In the genomic region with DNA sequence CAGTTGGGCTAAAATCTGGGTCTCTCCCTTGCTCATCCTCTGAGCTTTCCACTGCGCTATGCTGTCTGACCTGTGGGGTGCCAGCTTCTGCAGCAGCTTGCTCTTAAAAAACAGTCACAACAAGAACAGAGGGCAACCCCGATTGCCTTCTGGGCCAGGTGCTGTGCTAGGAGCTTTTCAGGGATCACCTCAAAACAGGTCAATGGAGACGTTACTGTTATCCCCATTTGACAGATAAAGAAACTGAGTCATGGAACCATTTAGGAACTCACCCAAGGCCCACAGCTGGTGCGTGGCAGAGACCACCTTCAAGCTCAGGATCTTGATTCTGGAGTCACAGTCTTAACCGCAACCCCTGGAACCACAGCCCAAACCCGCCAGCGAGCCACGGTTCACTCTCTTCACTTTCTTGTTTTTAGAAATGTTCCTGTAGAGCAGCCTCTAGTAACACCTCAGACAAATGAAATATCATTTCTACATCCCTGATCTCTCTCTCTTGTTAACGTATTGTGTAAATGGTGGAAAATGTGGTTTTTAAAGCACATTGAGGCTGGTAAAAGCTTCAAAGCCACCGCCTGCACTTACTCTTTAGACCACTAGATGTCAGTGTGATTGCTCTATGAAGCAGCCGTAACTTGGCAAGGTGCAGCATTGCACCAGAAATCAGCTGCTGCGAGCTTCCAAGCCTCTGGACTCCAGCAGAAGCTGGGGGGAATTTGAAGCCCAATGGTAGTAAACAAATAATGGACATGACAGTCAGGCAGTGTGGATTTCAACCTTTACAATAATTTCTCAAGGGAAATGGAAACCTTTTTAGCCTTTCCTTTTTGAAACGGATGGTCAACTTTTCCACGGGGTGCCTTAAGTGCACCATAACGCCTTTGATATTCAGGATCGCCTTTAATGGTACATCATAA, we compare ENCODE assay signal across 8 cellular contexts. TPM values are rescaled to one million over a fixed set of nuclear protein-coding genes. Genes with fewer than 3 reads are reported as not detected.
DNase-seq lines count a peak whose midpoint lies in the region; ATAC-seq, FAIRE-seq and TF ChIP-seq lines count a peak whose summit lies in the region.

No MANE protein-coding gene starts in this region.

- 0 out of 2 replicates have a peak, but pooled peaks cover 9% of the 10 kb centered on the region for H3K4me1 Mint-ChIP-seq in WTC11

- H3K9ac ChIP-seq in kidney (ENCODE audit: low read length in 2 of 2): no peak overlapping the region

- no peak overlapping the region for H3K27ac ChIP-seq in A673 (ENCODE audit: low read depth, low read length, poor library complexity, severe bottlenecking)
- H3K27ac ChIP-seq in kidney (ENCODE audit: low read depth in 2 of 2, low read length in 2 of 2): no peak overlapping the region

- H3K9me3 ChIP-seq in A673 (ENCODE audit: low read depth, low read length, poor library complexity, severe bottlenecking): no peaks in the 10 kb centered on the region
- no peaks in the 10 kb centered on the region for H3K9me3 ChIP-seq in kidney (ENCODE audit: control insufficient read depth in 1 of 2, low read length in 2 of 2)

- intact Hi-C loops in A673 (cut with micrococcal nuclease; ENCODE audit: unreplicated experiment) (loop anchor here (1.0 to 5.0 kb wide), 4 partner anchors 65 to 353 kb away; no protein-coding TSS in a partner anchor), kidney (cut with DNase I) (loop anchor here (5.0 kb wide), 1 partner anchor 350 kb away; no protein-coding TSS in a partner anchor)

- no TSS peak for BruUV-seq in A673 (replicated peaks; lab: Mats Ljungman, UMichigan)

- no peak overlapping the region for H3K4me3 ChIP-seq in A673 (ENCODE audit: low read depth, low read length, poor library complexity, severe bottlenecking)
- no peak overlapping the region for H3K4me3 ChIP-seq in cardiac fibroblast (replicated peaks in 1 of 2; ENCODE audit: low read depth in 2 of 2, low read length in 2 of 2)
- no peak overlapping the region for H3K4me3 ChIP-seq in kidney (ENCODE audit: low read length in 2 of 2)

- DNase-seq in A673 (ENCODE audit: low spot score): peak; percentile 80
- DNase-seq in NCI-H226: peak; percentile 49
- peak; percentile 74 for DNase-seq in WTC11 (ENCODE audit: low spot score)
- DNase-seq in cardiac fibroblast (ENCODE audit: low read depth in 2 of 2): peak; percentile 90 to 91
- DNase-seq in kidney: peak; percentile 78
- peak; percentile 53 to 79 for DNase-seq in stimulated activated CD4-positive, alpha-beta T cell treated with anti-CD3 and anti-CD28 coated beads, Interleukin-15, amount 100 ng/mL, for 48 hours (ENCODE audit: low read depth in 2 of 2)

- H3K36me3 ChIP-seq in A673 (ENCODE audit: insufficient read depth, low read length, poor library complexity, severe bottlenecking): no peaks in the 10 kb centered on the region
- no peaks in the 10 kb centered on the region for H3K36me3 ChIP-seq in kidney (ENCODE audit: control insufficient read depth in 1 of 2, insufficient read depth in 2 of 2, low read length in 2 of 2)

- H3K4me1 ChIP-seq in A673 (ENCODE audit: insufficient read depth, low read length, poor library complexity, severe bottlenecking): no peaks in the 10 kb centered on the region
- no peaks in the 10 kb centered on the region for H3K4me1 ChIP-seq in kidney (ENCODE audit: control insufficient read depth in 1 of 2, insufficient read depth in 1 of 2, low read depth in 1 of 2, low read length in 2 of 2)

- ATAC-seq in GM18519 (IDR thresholded peaks at IDR 0.05; ENCODE audit: low FRiP score, unreplicated experiment) (peak; percentile 74), HG03066 (IDR thresholded peaks at IDR 0.05; ENCODE audit: low read depth, unreplicated experiment) (peak; percentile 77), WTC11 (peak; percentile 86)

- no peak overlapping the region for H3K27ac Mint-ChIP-seq in WTC11

- H3K27me3 ChIP-seq in A673 (replicated peaks; ENCODE audit: insufficient read depth, low read depth, low read length, poor library complexity): no peaks in the 10 kb centered on the region

- no peaks in the 10 kb centered on the region for H3K36me3 Mint-ChIP-seq in WTC11

- H3K4me3 Mint-ChIP-seq in WTC11: no peak overlapping the region

- no peaks in the 10 kb centered on the region for H3K27me3 Mint-ChIP-seq in WTC11 (ENCODE audit: low read depth)

- H3K9me3 Mint-ChIP-seq in WTC11: no peaks in the 10 kb centered on the region

- TF ChIP-seq CTCF in A673 (conservative IDR thresholded peaks at IDR 0.05; ENCODE audit: low read depth, low read length) (peak; percentile 94), WTC11 (IDR thresholded peaks at IDR 0.05) (peak; percentile 85), cardiac fibroblast (IDR thresholded peaks at IDR 0.05; ENCODE audit: low read depth, low read length) (peak; percentile 97), kidney (IDR thresholded peaks at IDR 0.05; ENCODE audit: borderline replicate concordance, extremely low read depth, insufficient read depth) (peak; percentile 99)

- FAIRE-seq in kidney (lab: Jason Lieb, UNC): peak; percentile 63

- CTCF ChIA-PET in A673 (lab: Charles Lee): interaction anchor here (0.6 to 1.7 kb wide), 9 partner anchors 18 to 776 kb away, joined by 3 to 9 read pairs (median 4); no protein-coding TSS in a partner anchor
- CTCF ChIA-PET in WTC11 (lab: Charles Lee): interaction anchor here (0.5 to 2.4 kb wide), 59 partner anchors 8 to 1526 kb away, joined by 3 to 24 read pairs (median 3); a partner anchor contains a TSS

- POLR2A ChIA-PET in A673 (lab: Charles Lee; ENCODE audit: low non-redundant PET): no interaction called here
- POLR2A ChIA-PET in WTC11 (lab: Charles Lee): interaction anchor here (0.5 kb wide), 2 partner anchors 133 to 403 kb away, joined by 3 read pairs; no protein-coding TSS in a partner anchor

TF ChIP-seq in WTC11, 78 proteins besides CTCF, POLR2A, EP300 and RAD21 (continues in another document):
- TF ChIP-seq, protein P1, sequence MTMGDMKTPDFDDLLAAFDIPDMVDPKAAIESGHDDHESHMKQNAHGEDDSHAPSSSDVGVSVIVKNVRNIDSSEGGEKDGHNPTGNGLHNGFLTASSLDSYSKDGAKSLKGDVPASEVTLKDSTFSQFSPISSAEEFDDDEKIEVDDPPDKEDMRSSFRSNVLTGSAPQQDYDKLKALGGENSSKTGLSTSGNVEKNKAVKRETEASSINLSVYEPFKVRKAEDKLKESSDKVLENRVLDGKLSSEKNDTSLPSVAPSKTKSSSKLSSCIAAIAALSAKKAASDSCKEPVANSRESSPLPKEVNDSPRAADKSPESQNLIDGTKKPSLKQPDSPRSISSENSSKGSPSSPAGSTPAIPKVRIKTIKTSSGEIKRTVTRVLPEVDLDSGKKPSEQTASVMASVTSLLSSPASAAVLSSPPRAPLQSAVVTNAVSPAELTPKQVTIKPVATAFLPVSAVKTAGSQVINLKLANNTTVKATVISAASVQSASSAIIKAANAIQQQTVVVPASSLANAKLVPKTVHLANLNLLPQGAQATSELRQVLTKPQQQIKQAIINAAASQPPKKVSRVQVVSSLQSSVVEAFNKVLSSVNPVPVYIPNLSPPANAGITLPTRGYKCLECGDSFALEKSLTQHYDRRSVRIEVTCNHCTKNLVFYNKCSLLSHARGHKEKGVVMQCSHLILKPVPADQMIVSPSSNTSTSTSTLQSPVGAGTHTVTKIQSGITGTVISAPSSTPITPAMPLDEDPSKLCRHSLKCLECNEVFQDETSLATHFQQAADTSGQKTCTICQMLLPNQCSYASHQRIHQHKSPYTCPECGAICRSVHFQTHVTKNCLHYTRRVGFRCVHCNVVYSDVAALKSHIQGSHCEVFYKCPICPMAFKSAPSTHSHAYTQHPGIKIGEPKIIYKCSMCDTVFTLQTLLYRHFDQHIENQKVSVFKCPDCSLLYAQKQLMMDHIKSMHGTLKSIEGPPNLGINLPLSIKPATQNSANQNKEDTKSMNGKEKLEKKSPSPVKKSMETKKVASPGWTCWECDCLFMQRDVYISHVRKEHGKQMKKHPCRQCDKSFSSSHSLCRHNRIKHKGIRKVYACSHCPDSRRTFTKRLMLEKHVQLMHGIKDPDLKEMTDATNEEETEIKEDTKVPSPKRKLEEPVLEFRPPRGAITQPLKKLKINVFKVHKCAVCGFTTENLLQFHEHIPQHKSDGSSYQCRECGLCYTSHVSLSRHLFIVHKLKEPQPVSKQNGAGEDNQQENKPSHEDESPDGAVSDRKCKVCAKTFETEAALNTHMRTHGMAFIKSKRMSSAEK (CRISPR knock-in tag; IDR thresholded peaks at IDR 0.05; ENCODE audit: borderline replicate concordance): no peak
- TF ChIP-seq, protein P2, sequence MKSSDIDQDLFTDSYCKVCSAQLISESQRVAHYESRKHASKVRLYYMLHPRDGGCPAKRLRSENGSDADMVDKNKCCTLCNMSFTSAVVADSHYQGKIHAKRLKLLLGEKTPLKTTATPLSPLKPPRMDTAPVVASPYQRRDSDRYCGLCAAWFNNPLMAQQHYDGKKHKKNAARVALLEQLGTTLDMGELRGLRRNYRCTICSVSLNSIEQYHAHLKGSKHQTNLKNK (CRISPR knock-in tag; IDR thresholded peaks at IDR 0.05): no peak
- TF ChIP-seq RELA (CRISPR knock-in tag; IDR thresholded peaks at IDR 0.05; ENCODE audit: borderline replicate concordance) (no peak), JUN (CRISPR knock-in tag; IDR thresholded peaks at IDR 0.05) (no peak), NFYB (CRISPR knock-in tag; conservative IDR thresholded peaks at IDR 0.05; ENCODE audit: low read depth) (no peak), OVOL2 (CRISPR knock-in tag; IDR thresholded peaks at IDR 0.05; ENCODE audit: borderline replicate concordance) (no peak)
- TF ChIP-seq, protein P3, sequence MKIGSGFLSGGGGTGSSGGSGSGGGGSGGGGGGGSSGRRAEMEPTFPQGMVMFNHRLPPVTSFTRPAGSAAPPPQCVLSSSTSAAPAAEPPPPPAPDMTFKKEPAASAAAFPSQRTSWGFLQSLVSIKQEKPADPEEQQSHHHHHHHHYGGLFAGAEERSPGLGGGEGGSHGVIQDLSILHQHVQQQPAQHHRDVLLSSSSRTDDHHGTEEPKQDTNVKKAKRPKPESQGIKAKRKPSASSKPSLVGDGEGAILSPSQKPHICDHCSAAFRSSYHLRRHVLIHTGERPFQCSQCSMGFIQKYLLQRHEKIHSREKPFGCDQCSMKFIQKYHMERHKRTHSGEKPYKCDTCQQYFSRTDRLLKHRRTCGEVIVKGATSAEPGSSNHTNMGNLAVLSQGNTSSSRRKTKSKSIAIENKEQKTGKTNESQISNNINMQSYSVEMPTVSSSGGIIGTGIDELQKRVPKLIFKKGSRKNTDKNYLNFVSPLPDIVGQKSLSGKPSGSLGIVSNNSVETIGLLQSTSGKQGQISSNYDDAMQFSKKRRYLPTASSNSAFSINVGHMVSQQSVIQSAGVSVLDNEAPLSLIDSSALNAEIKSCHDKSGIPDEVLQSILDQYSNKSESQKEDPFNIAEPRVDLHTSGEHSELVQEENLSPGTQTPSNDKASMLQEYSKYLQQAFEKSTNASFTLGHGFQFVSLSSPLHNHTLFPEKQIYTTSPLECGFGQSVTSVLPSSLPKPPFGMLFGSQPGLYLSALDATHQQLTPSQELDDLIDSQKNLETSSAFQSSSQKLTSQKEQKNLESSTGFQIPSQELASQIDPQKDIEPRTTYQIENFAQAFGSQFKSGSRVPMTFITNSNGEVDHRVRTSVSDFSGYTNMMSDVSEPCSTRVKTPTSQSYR (CRISPR knock-in tag; IDR thresholded peaks at IDR 0.05): no peak

RNA-seq across cellular contexts. Expression of a gene that starts 1.7 kb away (rescaled TPM):
- total RNA-seq in A673 (2021) (not detected in 2 replicates), WTC11 (2021) (0.27 to 0.71 TPM (median 0.52 TPM) in 3 replicates), kidney (53.7 TPM)
- polyA plus RNA-seq in kidney (ENCODE audit: insufficient read depth, low read depth, low replicate concordance): 2.3 TPM

Comparison
In these comparisons a context has a peak if more than half of its experiments do, and no peak if none do; other contexts are left out.
1. RNA of a gene that starts 1.7 kb away (total RNA-seq): 53.7 TPM in kidney (single experiment); 0.27 to 0.71 TPM in WTC11 and not detected in A673; every median in the first group is over 10 times any median in the second.
2. Peak in every context shown above with its lines, with median percentiles within 50 percentile points of each other: DNase-seq, CTCF ChIP-seq and ATAC-seq.